In the genomic region with DNA sequence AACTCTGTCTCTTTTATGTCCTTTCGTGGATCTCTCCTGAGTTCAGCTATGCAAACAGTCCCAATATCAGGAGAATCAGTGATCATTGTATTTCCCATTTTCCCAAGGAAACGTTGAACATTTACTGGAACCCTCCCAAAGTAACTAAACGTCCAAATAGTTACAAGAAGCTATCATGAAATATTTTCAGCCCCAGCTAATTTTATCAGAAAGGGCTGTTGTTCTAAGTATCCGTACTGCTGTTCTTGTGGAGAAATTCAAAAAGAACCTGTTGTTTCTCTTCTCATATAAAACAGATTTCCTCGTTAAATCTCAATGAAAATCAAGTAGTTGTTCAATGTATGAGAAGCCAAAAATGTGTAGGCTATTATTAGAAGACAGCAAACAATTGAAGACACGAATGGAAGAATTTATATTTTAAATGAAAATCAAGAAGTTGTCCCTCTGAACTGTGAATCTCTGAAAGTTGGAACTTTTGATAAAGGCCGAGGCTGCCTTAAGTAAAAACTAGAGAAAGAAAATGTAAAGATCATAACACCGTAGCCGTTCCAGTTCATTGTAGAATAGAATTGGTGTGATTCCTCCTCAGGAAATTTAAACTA, we compare ENCODE assay signal across 8 cellular contexts.
DNase-seq lines count a peak whose midpoint lies in the region; ATAC-seq, FAIRE-seq and TF ChIP-seq lines count a peak whose summit lies in the region.

No MANE protein-coding gene starts in this region.

- H3K27ac ChIP-seq in A549 (peak overlapping the region; percentile 82 to 90), HUES6 (ENCODE audit: low read depth, low read length) (peak overlapping the region; percentile 93), muscle layer of colon (ENCODE audit: low read depth, low read length) (peak overlapping the region; percentile 87)

- TF ChIP-seq POLR2A in A549 (IDR thresholded peaks at IDR 0.05; ENCODE audit: low read length), result no peak

- H3K9ac ChIP-seq in HUES6 (ENCODE audit: low read length) (peak overlapping the region; percentile 99), muscle layer of colon (ENCODE audit: low read length) (peak overlapping the region; percentile 47)

- DNase-seq in A549 (ENCODE audit: low read depth in 1 of 2, low spot score in 1 of 2) (no peak), cardiac fibroblast (ENCODE audit: low read depth in 2 of 2) (no peak), COR-L47 (lab: John Stamatoyannopoulos, UW) (no peak), NCI-H510A (lab: John Stamatoyannopoulos, UW) (no peak), cerebellum (ENCODE audit: low spot score) (no peak)

- H3K9me3 ChIP-seq in A549, result no peaks in the 10 kb centered on the region
- no peaks in the 10 kb centered on the region for H3K9me3 ChIP-seq in HUES6 (ENCODE audit: control insufficient read depth, insufficient read depth, low read depth, low read length)
- no peaks in the 10 kb centered on the region for H3K9me3 ChIP-seq in muscle layer of colon (ENCODE audit: low read length)

- no peak for TF ChIP-seq RAD21 in A549 (conservative IDR thresholded peaks at IDR 0.05 in 1 of 2, IDR thresholded peaks at IDR 0.05 in 1 of 2)

- 37% methylated on average over 9 of the region's 9 CpGs for WGBS in A549 (ENCODE audit: missing lambda C conversion rate)

- FAIRE-seq in A549 (lab: Jason Lieb, UNC), result no peak

- CTCF ChIA-PET in A549 (lab: Yijun Ruan, JAX), result interaction anchor here (0.8 to 0.9 kb wide), 2 partner anchors 12 to 55 kb away, joined by 3 read pairs; a partner anchor contains a TSS

- no peak for TF ChIP-seq EP300 in A549 (IDR thresholded peaks at IDR 0.05)

- ATAC-seq in A549 (no peak), GM18519 (IDR thresholded peaks at IDR 0.05; ENCODE audit: low FRiP score, unreplicated experiment) (no peak)

- H3K27me3 ChIP-seq in HUES6 (ENCODE audit: control insufficient read depth, insufficient read depth, low read length), result no peaks in the 10 kb centered on the region
- H3K27me3 ChIP-seq in muscle layer of colon (ENCODE audit: control insufficient read depth in 1 of 2, insufficient read depth in 2 of 2, low read length in 2 of 2), result no peaks in the 10 kb centered on the region

- H3K4me3 ChIP-seq in A549, result peak overlapping the region; percentile 46
- H3K4me3 ChIP-seq in HUES6 (ENCODE audit: low read depth, low read length), result peak overlapping the region; percentile 67
- H3K4me3 ChIP-seq in cardiac fibroblast (replicated peaks in 1 of 2; ENCODE audit: low read depth in 2 of 2, low read length in 2 of 2), result peak overlapping the region; percentile 72 to 84
- peak overlapping the region; percentile 34 to 84 for H3K4me3 ChIP-seq in muscle layer of colon (ENCODE audit: low read depth in 1 of 2, low read length in 2 of 2)

- POLR2A ChIA-PET in A549 (lab: Yijun Ruan, JAX), result interaction anchor here (0.6 to 1.5 kb wide), 3 partner anchors 11 to 119 kb away, joined by 3 to 10 read pairs (median 4); a partner anchor contains a TSS

- H3K36me3 ChIP-seq in HUES6 (ENCODE audit: control insufficient read depth, insufficient read depth, low read length) (no peaks in the 10 kb centered on the region), muscle layer of colon (ENCODE audit: insufficient read depth, low read length) (no peaks in the 10 kb centered on the region)

- H3K4me1 ChIP-seq in A549, result no peaks in the 10 kb centered on the region; the same call in 2 of the 3 replicates
- H3K4me1 ChIP-seq in HUES6 (ENCODE audit: control insufficient read depth, insufficient read depth, low read length), result peaks cover 6% of the 10 kb centered on the region; the same call in 1 of the 2 replicates
- H3K4me1 ChIP-seq in muscle layer of colon (ENCODE audit: insufficient read depth, low read length), result peaks cover 17% of the 10 kb centered on the region

- no peak for TF ChIP-seq CTCF in A549 (IDR thresholded peaks at IDR 0.05)
- no peak for TF ChIP-seq CTCF in cardiac fibroblast (IDR thresholded peaks at IDR 0.05; ENCODE audit: low read depth, low read length)

- H3K4me2 ChIP-seq in A549, result peak overlapping the region; percentile 72

TF ChIP-seq in A549, 52 proteins besides CTCF, POLR2A, EP300 and RAD21:
- TF ChIP-seq, protein P1, sequence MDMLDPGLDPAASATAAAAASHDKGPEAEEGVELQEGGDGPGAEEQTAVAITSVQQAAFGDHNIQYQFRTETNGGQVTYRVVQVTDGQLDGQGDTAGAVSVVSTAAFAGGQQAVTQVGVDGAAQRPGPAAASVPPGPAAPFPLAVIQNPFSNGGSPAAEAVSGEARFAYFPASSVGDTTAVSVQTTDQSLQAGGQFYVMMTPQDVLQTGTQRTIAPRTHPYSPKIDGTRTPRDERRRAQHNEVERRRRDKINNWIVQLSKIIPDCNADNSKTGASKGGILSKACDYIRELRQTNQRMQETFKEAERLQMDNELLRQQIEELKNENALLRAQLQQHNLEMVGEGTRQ (IDR thresholded peaks at IDR 0.05), result no peak
- no peak for TF ChIP-seq CHD2 (IDR thresholded peaks at IDR 0.05; ENCODE audit: low read length, partially characterized antibody)
- TF ChIP-seq FOXS1 (CRISPR knock-in tag; IDR thresholded peaks at IDR 0.05), result no peak
- TF ChIP-seq CEBPB (IDR thresholded peaks at IDR 0.05), result no peak
- TF ChIP-seq, protein P2, sequence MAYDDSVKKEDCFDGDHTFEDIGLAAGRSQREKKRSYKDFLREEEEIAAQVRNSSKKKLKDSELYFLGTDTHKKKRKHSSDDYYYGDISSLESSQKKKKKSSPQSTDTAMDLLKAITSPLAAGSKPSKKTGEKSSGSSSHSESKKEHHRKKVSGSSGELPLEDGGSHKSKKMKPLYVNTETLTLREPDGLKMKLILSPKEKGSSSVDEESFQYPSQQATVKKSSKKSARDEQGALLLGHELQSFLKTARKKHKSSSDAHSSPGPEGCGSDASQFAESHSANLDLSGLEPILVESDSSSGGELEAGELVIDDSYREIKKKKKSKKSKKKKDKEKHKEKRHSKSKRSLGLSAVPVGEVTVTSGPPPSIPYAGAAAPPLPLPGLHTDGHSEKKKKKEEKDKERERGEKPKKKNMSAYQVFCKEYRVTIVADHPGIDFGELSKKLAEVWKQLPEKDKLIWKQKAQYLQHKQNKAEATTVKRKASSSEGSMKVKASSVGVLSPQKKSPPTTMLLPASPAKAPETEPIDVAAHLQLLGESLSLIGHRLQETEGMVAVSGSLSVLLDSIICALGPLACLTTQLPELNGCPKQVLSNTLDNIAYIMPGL (CRISPR knock-in tag; IDR thresholded peaks at IDR 0.05; ENCODE audit: borderline replicate concordance), result no peak
